1 cellular context compared by ENCODE assay signal in the genomic region with DNA sequence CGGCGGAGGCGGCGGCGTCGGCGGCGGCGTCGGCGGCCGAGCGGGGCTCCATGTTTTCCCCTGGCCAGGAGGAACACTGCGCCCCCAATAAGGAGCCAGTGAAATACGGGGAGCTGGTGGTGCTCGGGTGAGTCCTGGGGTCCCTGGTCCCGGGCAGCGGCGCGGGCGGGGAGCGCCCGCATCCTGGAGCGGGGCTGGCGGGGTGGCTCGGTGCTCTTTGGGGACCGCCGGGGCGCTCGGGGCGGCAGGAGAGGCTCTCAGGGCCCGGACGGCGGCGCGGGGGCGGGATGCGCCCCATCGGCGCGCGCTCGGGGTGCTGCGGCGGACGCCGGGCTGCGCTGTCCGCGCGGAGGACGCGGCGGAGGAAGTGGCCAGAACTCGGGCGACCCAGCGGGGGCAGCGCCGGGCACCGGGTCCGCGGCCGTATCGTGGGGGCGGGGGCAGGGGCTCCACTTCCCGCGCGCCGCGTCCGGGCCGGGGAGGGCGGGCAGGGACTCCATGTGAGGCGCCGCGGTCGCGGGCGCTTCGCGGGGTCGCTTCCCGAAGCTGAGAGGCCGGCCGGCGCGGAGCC.
TF ChIP-seq lines count a peak whose summit lies in the region.

No MANE protein-coding gene starts in this region.

TF ChIP-seq in IMR-90, 13 proteins besides CTCF, POLR2A, EP300 and RAD21 (continued from another document):
- TF ChIP-seq RCOR1 (IDR thresholded peaks at IDR 0.05; ENCODE audit: insufficient replicate concordance, low read length) = no peak
- TF ChIP-seq CEBPB (IDR thresholded peaks at IDR 0.05; ENCODE audit: low read depth, low read length) = no peak
- TF ChIP-seq RFX5 (IDR thresholded peaks at IDR 0.05; ENCODE audit: low read depth, low read length) = no peak
- no peak for TF ChIP-seq BHLHE40 (IDR thresholded peaks at IDR 0.05; ENCODE audit: low read depth, low read length)
- no peak for TF ChIP-seq SMC3 (IDR thresholded peaks at IDR 0.05; ENCODE audit: low read depth, low read length)
- no peak for TF ChIP-seq NFE2L2 (IDR thresholded peaks at IDR 0.05; ENCODE audit: low read depth, low read length)
- TF ChIP-seq, protein P1, sequence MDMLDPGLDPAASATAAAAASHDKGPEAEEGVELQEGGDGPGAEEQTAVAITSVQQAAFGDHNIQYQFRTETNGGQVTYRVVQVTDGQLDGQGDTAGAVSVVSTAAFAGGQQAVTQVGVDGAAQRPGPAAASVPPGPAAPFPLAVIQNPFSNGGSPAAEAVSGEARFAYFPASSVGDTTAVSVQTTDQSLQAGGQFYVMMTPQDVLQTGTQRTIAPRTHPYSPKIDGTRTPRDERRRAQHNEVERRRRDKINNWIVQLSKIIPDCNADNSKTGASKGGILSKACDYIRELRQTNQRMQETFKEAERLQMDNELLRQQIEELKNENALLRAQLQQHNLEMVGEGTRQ (IDR thresholded peaks at IDR 0.05; ENCODE audit: low read depth, low read length) = no peak
- no peak for TF ChIP-seq CHD1 (IDR thresholded peaks at IDR 0.05; ENCODE audit: low read depth, low read length)
- TF ChIP-seq MAZ (IDR thresholded peaks at IDR 0.05; ENCODE audit: borderline replicate concordance, low read depth, low read length) = no peak
- no peak for TF ChIP-seq FOS (IDR thresholded peaks at IDR 0.05; ENCODE audit: low read depth, low read length)
- TF ChIP-seq, protein P2, sequence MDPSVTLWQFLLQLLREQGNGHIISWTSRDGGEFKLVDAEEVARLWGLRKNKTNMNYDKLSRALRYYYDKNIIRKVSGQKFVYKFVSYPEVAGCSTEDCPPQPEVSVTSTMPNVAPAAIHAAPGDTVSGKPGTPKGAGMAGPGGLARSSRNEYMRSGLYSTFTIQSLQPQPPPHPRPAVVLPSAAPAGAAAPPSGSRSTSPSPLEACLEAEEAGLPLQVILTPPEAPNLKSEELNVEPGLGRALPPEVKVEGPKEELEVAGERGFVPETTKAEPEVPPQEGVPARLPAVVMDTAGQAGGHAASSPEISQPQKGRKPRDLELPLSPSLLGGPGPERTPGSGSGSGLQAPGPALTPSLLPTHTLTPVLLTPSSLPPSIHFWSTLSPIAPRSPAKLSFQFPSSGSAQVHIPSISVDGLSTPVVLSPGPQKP (IDR thresholded peaks at IDR 0.05; ENCODE audit: borderline replicate concordance, low read depth, low read length) = no peak
